10 cellular contexts compared by ENCODE assay signal in genomic region chr9:122219856-122220672, GRCh38. TPM values are rescaled to one million over a fixed set of nuclear protein-coding genes. Genes with fewer than 3 reads are reported as not detected.
DNase-seq lines count a peak whose midpoint lies in the region; ATAC-seq and TF ChIP-seq lines count a peak whose summit lies in the region.
"Had no signal": no experiment of that assay in that cellular context is flagged by ENCODE, and none has a peak within 500 bp of the region (broad histone marks: within the 10 kb centered on the region; RNA-seq: fewer than 3 reads in every experiment).

No MANE protein-coding gene starts in this region.

- H3K9ac ChIP-seq in adipocyte (ENCODE audit: low read length), result no peak overlapping the region
- H3K9ac ChIP-seq in rectal smooth muscle tissue (ENCODE audit: low read length), result no peak overlapping the region

- peak overlapping the region; percentile 60 for H2AFZ ChIP-seq in hepatocyte

- H3K27me3 ChIP-seq in H7 (ENCODE audit: control insufficient read depth, insufficient read depth, low read length), result peaks cover 99% of the 10 kb centered on the region
- H3K27me3 ChIP-seq in adipocyte (replicated peaks; ENCODE audit: control insufficient read depth, insufficient read depth, low read length), result peaks cover 97% of the 10 kb centered on the region
- peaks cover 100% of the 10 kb centered on the region for H3K27me3 ChIP-seq in hepatocyte
- peaks cover 56% of the 10 kb centered on the region for H3K27me3 ChIP-seq in rectal smooth muscle tissue (ENCODE audit: control insufficient read depth, insufficient read depth, low read length)

- ATAC-seq in GM19035 (IDR thresholded peaks at IDR 0.05; ENCODE audit: unreplicated experiment), result no peak

- WGBS in hepatocyte (ENCODE audit: low lambda C conversion rate, missing lambda C conversion rate), result 2% methylated on average over 57 of the region's 57 CpGs

- H3K79me2 ChIP-seq in hepatocyte, result no peaks in the 10 kb centered on the region

- H4K20me1 ChIP-seq in hepatocyte (ENCODE audit: insufficient read depth, poor library complexity, severe bottlenecking), result no peaks in the 10 kb centered on the region

- no peaks in the 10 kb centered on the region for H3K9me2 ChIP-seq in hepatocyte (replicated peaks; ENCODE audit: insufficient read depth)

- TF ChIP-seq CTCF in hepatocyte (IDR thresholded peaks at IDR 0.05; ENCODE audit: poor library complexity), result no peak

- no peaks in the 10 kb centered on the region for H3K9me3 ChIP-seq in adipocyte (ENCODE audit: control insufficient read depth, low read length)
- no peaks in the 10 kb centered on the region for H3K9me3 ChIP-seq in hepatocyte (ENCODE audit: low read depth)

- H3K4me3 ChIP-seq in H7 (ENCODE audit: insufficient read depth, low read depth, low read length) (peak overlapping the region; percentile 35), adipocyte (ENCODE audit: low read length) (peak overlapping the region; percentile 44), hepatocyte (no peak overlapping the region), rectal smooth muscle tissue (ENCODE audit: low read length) (peak overlapping the region; percentile 40)
- H3K4me3 ChIP-seq: lung had no signal

- peak overlapping the region; percentile 77 for H3K4me2 ChIP-seq in hepatocyte

- H3K27ac ChIP-seq in hepatocyte (no peak overlapping the region), rectal smooth muscle tissue (ENCODE audit: low read depth, low read length) (no peak overlapping the region)

- H3K36me3 ChIP-seq in H7 (replicated peaks; ENCODE audit: control insufficient read depth, insufficient read depth, low read length) (no peaks in the 10 kb centered on the region), adipocyte (ENCODE audit: control insufficient read depth, insufficient read depth, low read length, severe bottlenecking) (no peaks in the 10 kb centered on the region), hepatocyte (replicated peaks; ENCODE audit: insufficient read depth, low read depth) (no peaks in the 10 kb centered on the region), rectal smooth muscle tissue (ENCODE audit: control insufficient read depth, insufficient read depth, low read length) (no peaks in the 10 kb centered on the region)

- DNase-seq in H7 (peak; percentile 61), adipocyte (ENCODE audit: low read depth) (no peak), hepatocyte (ENCODE audit: low spot score) (no peak), DMS153 (lab: John Stamatoyannopoulos, UW) (no peak), kidney glomerular epithelial cell (lab: John Stamatoyannopoulos, UW) (no peak), NCI-H526 (lab: John Stamatoyannopoulos, UW) (no peak)
- DNase-seq: NCI-H1048 had no signal

- H3K4me1 ChIP-seq in adipocyte (ENCODE audit: control insufficient read depth, insufficient read depth, low read length) (peaks cover 17% of the 10 kb centered on the region), hepatocyte (ENCODE audit: insufficient read depth) (peaks cover 18% of the 10 kb centered on the region), rectal smooth muscle tissue (ENCODE audit: control insufficient read depth, insufficient read depth, low read length) (peaks cover 3% of the 10 kb centered on the region)

RNA-seq across cellular contexts. Expression of gene LHX6, which starts 8.7 kb away (rescaled TPM):
- 5.2 and 5.9 TPM in 2 replicates for total RNA-seq in H7 (2014; rRNA removed; shearing (Covaris generic))
- total RNA-seq in hepatocyte, result 0.10 and 0.16 TPM in 2 replicates
- polyA plus RNA-seq in hepatocyte, result 0.39 TPM in 1 of 2 replicates, not detected in the other

RNA-seq across cellular contexts. Expression of gene RBM18, which starts 44.6 kb away (rescaled TPM):
- total RNA-seq in H7 (2014; rRNA removed; shearing (Covaris generic)), result 5.6 and 13.0 TPM in 2 replicates
- total RNA-seq in hepatocyte, result 15.5 and 15.9 TPM in 2 replicates
- polyA plus RNA-seq in hepatocyte, result 14.3 and 22.0 TPM in 2 replicates

RNA-seq across cellular contexts. Expression of gene MRRF, which starts 44.6 kb away (rescaled TPM):
- 26.2 and 36.2 TPM in 2 replicates for total RNA-seq in H7 (2014; rRNA removed; shearing (Covaris generic))
- total RNA-seq in hepatocyte, result 32.9 and 33.2 TPM in 2 replicates
- polyA plus RNA-seq in hepatocyte, result 26.8 and 28.4 TPM in 2 replicates
